In genomic region chr5:179832039-179832745, GRCh38 we compare ENCODE assay signal across 27 cellular contexts. TPM values are rescaled to one million over a fixed set of nuclear protein-coding genes. Genes with fewer than 3 reads are reported as not detected.
DNase-seq lines count a peak whose midpoint lies in the region; ATAC-seq, FAIRE-seq and TF ChIP-seq lines count a peak whose summit lies in the region.
"Had no signal": no experiment of that assay in that cellular context is flagged by ENCODE, and none has a peak within 500 bp of the region (broad histone marks: within the 10 kb centered on the region; RNA-seq: fewer than 3 reads in every experiment).

No MANE protein-coding gene starts in this region.

- no peak overlapping the region for H2BK12ac ChIP-seq in neuronal stem cell (ENCODE audit: low read length)

- WGBS in neuronal stem cell (ENCODE audit: extremely low coverage in 2 of 2, insufficient read length in 2 of 2, insufficient replicate concordance in 1 of 2), 2 donors: no CpG with 5 or more reads among the region's 20 CpGs

- no peaks in the 10 kb centered on the region for H3K27me3 ChIP-seq in CD4-positive, CD25-positive, alpha-beta regulatory T cell (ENCODE audit: control insufficient read depth, insufficient read depth, low read length)
- H3K27me3 ChIP-seq in neuronal stem cell (ENCODE audit: control insufficient read depth in 3 of 3, insufficient read depth in 3 of 3, low read depth in 1 of 3, low read length in 3 of 3): no peaks in the 10 kb centered on the region
- H3K27me3 ChIP-seq: brain microvascular endothelial cell, heart right ventricle, transverse colon had no signal

- peak overlapping the region; percentile 87 for H3K23ac ChIP-seq in neuronal stem cell (ENCODE audit: low read depth, low read length, poor library complexity)

- no peaks in the 10 kb centered on the region for H3K9me3 ChIP-seq in CD4-positive, CD25-positive, alpha-beta regulatory T cell (ENCODE audit: control insufficient read depth in 2 of 2, low read length in 2 of 2)
- H3K9me3 ChIP-seq in neuronal stem cell (replicated peaks in 1 of 2; ENCODE audit: control insufficient read depth in 2 of 2, insufficient read depth in 1 of 2, low read depth in 1 of 2, low read length in 2 of 2): peaks cover 10 to 15% of the 10 kb centered on the region in 2 donors
- H3K9me3 ChIP-seq: heart right ventricle, transverse colon had no signal

- no peak overlapping the region for H4K91ac ChIP-seq in neuronal stem cell (ENCODE audit: low read depth, low read length, poor library complexity)

- no peak overlapping the region for H3K18ac ChIP-seq in neuronal stem cell (ENCODE audit: low read length)

- no peak overlapping the region for H3K4me3 Mint-ChIP-seq in CD4-positive, CD25-positive, alpha-beta regulatory T cell
- H3K4me3 Mint-ChIP-seq in stimulated activated naive CD8-positive, alpha-beta T cell treated with anti-CD3 and anti-CD28 coated beads, Interleukin-15, amount 100 ng/mL, for 72 hours: no peak overlapping the region
- H3K4me3 Mint-ChIP-seq: activated T-cell treated with anti-CD3 and anti-CD28 coated beads, Interleukin-2, amount 50 U/mL, for 72 hours; CD4-positive, alpha-beta T cell; endodermal cell; stimulated activated naive CD8-positive, alpha-beta T cell treated with anti-CD3 and anti-CD28 coated beads, Interleukin-15, Interleukin-2, amounts not matched to agents 100 ng/mL and 50 ng/mL, for 24 hours had no signal

- TF ChIP-seq CTCF in choroid plexus epithelial cell (conservative IDR thresholded peaks at IDR 0.05; ENCODE audit: low read depth, low read length): no peak

- peaks cover 0 to 2% (median 0%) of the 10 kb centered on the region in 7 donors for H3K9me3 Mint-ChIP-seq in CD4-positive, CD25-positive, alpha-beta regulatory T cell
- H3K9me3 Mint-ChIP-seq in stimulated activated naive CD8-positive, alpha-beta T cell treated with anti-CD3 and anti-CD28 coated beads, Interleukin-15, amount 100 ng/mL, for 72 hours: no peaks in the 10 kb centered on the region
- H3K9me3 Mint-ChIP-seq: activated T-cell treated with anti-CD3 and anti-CD28 coated beads, Interleukin-2, amount 50 U/mL, for 72 hours; CD4-positive, alpha-beta T cell; naive B cell; stimulated activated naive CD8-positive, alpha-beta T cell treated with anti-CD3 and anti-CD28 coated beads, Interleukin-15, Interleukin-2, amounts not matched to agents 100 ng/mL and 50 ng/mL, for 24 hours had no signal

- FAIRE-seq in GM12892 (lab: Jason Lieb, UNC): no peak
- FAIRE-seq: GM18507, small intestine had no signal

- peak; percentile 19; the same call in 1 of the 2 replicates for TF ChIP-seq POLR2A in GM12892 (IDR thresholded peaks at IDR 0.05; ENCODE audit: low read depth, low read length)

- H3K36me3 Mint-ChIP-seq in CD4-positive, CD25-positive, alpha-beta regulatory T cell: peaks cover 72% of the 10 kb centered on the region

- H3K4me1 ChIP-seq in CD4-positive, CD25-positive, alpha-beta regulatory T cell (ENCODE audit: control insufficient read depth, insufficient read depth, low read length, poor library complexity, severe bottlenecking): peaks cover 13% of the 10 kb centered on the region
- no peaks in the 10 kb centered on the region for H3K4me1 ChIP-seq in neuronal stem cell (ENCODE audit: control insufficient read depth in 2 of 2, insufficient read depth in 1 of 2, low read depth in 1 of 2, low read length in 2 of 2)

- H3K27me3 Mint-ChIP-seq in CD4-positive, CD25-positive, alpha-beta regulatory T cell: no peaks in the 10 kb centered on the region
- no peaks in the 10 kb centered on the region for H3K27me3 Mint-ChIP-seq in stimulated activated naive CD8-positive, alpha-beta T cell treated with anti-CD3 and anti-CD28 coated beads, Interleukin-15, amount 100 ng/mL, for 72 hours
- H3K27me3 Mint-ChIP-seq: CD4-positive, alpha-beta T cell; naive B cell; stimulated activated naive CD8-positive, alpha-beta T cell treated with anti-CD3 and anti-CD28 coated beads, Interleukin-15, Interleukin-2, amounts not matched to agents 100 ng/mL and 50 ng/mL, for 24 hours had no signal

- H3K4me1 Mint-ChIP-seq in CD4-positive, CD25-positive, alpha-beta regulatory T cell: peaks cover 13 to 34% (median 30%) of the 10 kb centered on the region in 4 donors
- peaks cover 41% of the 10 kb centered on the region for H3K4me1 Mint-ChIP-seq in stimulated activated naive CD8-positive, alpha-beta T cell treated with anti-CD3 and anti-CD28 coated beads, Interleukin-15, amount 100 ng/mL, for 72 hours

- no peak overlapping the region for H3K4me3 ChIP-seq in CD4-positive, CD25-positive, alpha-beta regulatory T cell (ENCODE audit: low read depth, low read length)
- H3K4me3 ChIP-seq in choroid plexus epithelial cell (ENCODE audit: low read depth, low read length) (no peak overlapping the region), neuronal stem cell (ENCODE audit: low read length in 2 of 2) (no peak overlapping the region)
- H3K4me3 ChIP-seq: coronary artery, heart right ventricle, lung, transverse colon had no signal

- H3K4ac ChIP-seq in neuronal stem cell (ENCODE audit: low read length): no peak overlapping the region

- no peak overlapping the region for H2BK120ac ChIP-seq in neuronal stem cell (ENCODE audit: low read depth, low read length)

- ATAC-seq in CD4-positive, CD25-positive, alpha-beta regulatory T cell (ENCODE audit: low read depth in 2 of 2): no peak
- ATAC-seq in HG02759 (IDR thresholded peaks at IDR 0.05; ENCODE audit: unreplicated experiment): no peak
- ATAC-seq in stimulated activated naive CD8-positive, alpha-beta T cell treated with anti-CD3 and anti-CD28 coated beads, Interleukin-15, amount 100 ng/mL, for 72 hours: no peak
- ATAC-seq: activated T-cell treated with anti-CD3 and anti-CD28 coated beads, Interleukin-2, amount 50 U/mL, for 72 hours; SK-N-SH treated with all-trans-retinoic acid at 6 μM for 48 hours had no signal

- peak overlapping the region; percentile 25 for H3K9ac ChIP-seq in neuronal stem cell (ENCODE audit: low read depth, low read length, poor library complexity)

- H3K27ac Mint-ChIP-seq in CD4-positive, CD25-positive, alpha-beta regulatory T cell: peak overlapping the region in 2 of 3 donors; percentile 75 to 97
- H3K27ac Mint-ChIP-seq in stimulated activated naive CD8-positive, alpha-beta T cell treated with anti-CD3 and anti-CD28 coated beads, Interleukin-15, amount 100 ng/mL, for 72 hours: peak overlapping the region in 1 of 2 donors; percentile 93
- H3K27ac Mint-ChIP-seq: activated T-cell treated with anti-CD3 and anti-CD28 coated beads, Interleukin-2, amount 50 U/mL, for 72 hours; CD4-positive, alpha-beta T cell; endodermal cell; stimulated activated naive CD8-positive, alpha-beta T cell treated with anti-CD3 and anti-CD28 coated beads, Interleukin-15, Interleukin-2, amounts not matched to agents 100 ng/mL and 50 ng/mL, for 24 hours had no signal

- no peak overlapping the region for H4K8ac ChIP-seq in neuronal stem cell (ENCODE audit: low read depth, low read length)

- H3K14ac ChIP-seq in neuronal stem cell (ENCODE audit: low read length): no peak overlapping the region

- H3K79me1 ChIP-seq in neuronal stem cell (ENCODE audit: low read depth, low read length): peaks cover 7% of the 10 kb centered on the region

- no peak overlapping the region for H2BK15ac ChIP-seq in neuronal stem cell (ENCODE audit: low read length)

- no peak overlapping the region for H2BK5ac ChIP-seq in neuronal stem cell (ENCODE audit: low read length)

- no peak overlapping the region for H2AFZ ChIP-seq in neuronal stem cell (ENCODE audit: low read length)

- peak overlapping the region; percentile 75 for H2AK5ac ChIP-seq in neuronal stem cell (ENCODE audit: low read depth, low read length)

- H3K36me3 ChIP-seq in CD4-positive, CD25-positive, alpha-beta regulatory T cell (ENCODE audit: control insufficient read depth, insufficient read depth, low read length): peaks cover 64% of the 10 kb centered on the region
- peaks cover 47 to 84% of the 10 kb centered on the region in 2 donors for H3K36me3 ChIP-seq in neuronal stem cell (replicated peaks in 1 of 2; ENCODE audit: control insufficient read depth in 2 of 2, insufficient read depth in 2 of 2, low read length in 2 of 2)

- H3K27ac ChIP-seq in CD4-positive, CD25-positive, alpha-beta regulatory T cell (ENCODE audit: insufficient read depth, low read length, poor library complexity, severe bottlenecking): no peak overlapping the region
- no peak overlapping the region for H3K27ac ChIP-seq in neuronal stem cell (replicated peaks; ENCODE audit: low read length)
- H3K27ac ChIP-seq in substantia nigra (ENCODE audit: low read depth, low read length, poor library complexity, severe bottlenecking): no peak overlapping the region
- H3K27ac ChIP-seq: brain microvascular endothelial cell, coronary artery, heart right ventricle, transverse colon had no signal

- DNase-seq in CD4-positive, CD25-positive, alpha-beta regulatory T cell: no peak
- DNase-seq in GM12892 (ENCODE audit: insufficient read length) (no peak), choroid plexus epithelial cell (ENCODE audit: low read depth) (peak; percentile 14), neuronal stem cell (ENCODE audit: low spot score) (no peak), NCI-H446 treated with DMSO at 0.1 percent for 48 hours (lab: John Stamatoyannopoulos, UW) (no peak), substantia nigra (lab: John Stamatoyannopoulos, UW) (no peak)
- no peak for DNase-seq in stimulated activated naive CD8-positive, alpha-beta T cell treated with anti-CD3 and anti-CD28 coated beads, Interleukin-15, amount 100 ng/mL, for 72 hours
- DNase-seq: activated CD4-positive, CD25-positive, alpha-beta regulatory T cell treated with anti-CD3 and anti-CD28 coated beads, Interleukin-2, amount 50 U/mL, for 72 hours; activated CD8-positive, alpha-beta memory T cell treated with anti-CD3 and anti-CD28 coated beads for 24 hours; activated T-cell treated with anti-CD3 and anti-CD28 coated beads, Interleukin-2, amount 50 U/mL, for 72 hours; brain microvascular endothelial cell; CD4-positive, alpha-beta T cell; endodermal cell; heart right ventricle; naive B cell; NCI-H2107; RPMI8226; small intestine; T-helper 9 cell; transverse colon had no signal

- H3K4me2 ChIP-seq in neuronal stem cell (ENCODE audit: insufficient read depth, low read length, poor library complexity, severe bottlenecking): no peak overlapping the region

RNA-seq across cellular contexts. Expression of gene SQSTM1, which starts 11.5 kb away (rescaled TPM):
- 615 TPM for total RNA-seq in CD4-positive, CD25-positive, alpha-beta regulatory T cell
- 100 to 1,000 TPM; 219 to 283 (median 237) TPM for polyA plus RNA-seq in CD4-positive, CD25-positive, alpha-beta regulatory T cell
- polyA plus RNA-seq in GM12892 (2012; ENCODE audit: missing spikeins): 58.6 TPM
- polyA plus RNA-seq in neuronal stem cell (2013, experiment 1 of 2): 52.6 TPM
- polyA plus RNA-seq in neuronal stem cell (2013, experiment 2 of 2): 53.4 TPM

RNA-seq across cellular contexts. Expression of gene MGAT4B, which starts 25.5 kb away (rescaled TPM):
- 134 TPM for total RNA-seq in CD4-positive, CD25-positive, alpha-beta regulatory T cell
- 10 to 100 TPM; 11.9 to 18.0 (median 13.8) TPM for polyA plus RNA-seq in CD4-positive, CD25-positive, alpha-beta regulatory T cell
- 51.3 TPM for polyA plus RNA-seq in GM12892 (2012; ENCODE audit: missing spikeins)
- 61.3 TPM for polyA plus RNA-seq in neuronal stem cell (2013, experiment 1 of 2)
- polyA plus RNA-seq in neuronal stem cell (2013, experiment 2 of 2): 59.4 TPM

RNA-seq across cellular contexts. Expression of gene MRNIP, which starts 26.4 kb away (rescaled TPM):
- 46.4 TPM for total RNA-seq in CD4-positive, CD25-positive, alpha-beta regulatory T cell
- 10 to 100 TPM; 10.2 to 18.5 (median 17.2) TPM for polyA plus RNA-seq in CD4-positive, CD25-positive, alpha-beta regulatory T cell
- 23.3 TPM for polyA plus RNA-seq in GM12892 (2012; ENCODE audit: missing spikeins)
- polyA plus RNA-seq in neuronal stem cell (2013, experiment 1 of 2): 39.6 TPM
- polyA plus RNA-seq in neuronal stem cell (2013, experiment 2 of 2): 39.2 TPM

RNA-seq across cellular contexts. Expression of gene LTC4S, which starts 38.4 kb away (rescaled TPM):
- 2.8 TPM for total RNA-seq in CD4-positive, CD25-positive, alpha-beta regulatory T cell
- polyA plus RNA-seq in CD4-positive, CD25-positive, alpha-beta regulatory T cell: 1 to 10 TPM in 2 of 4 donors, under 1 TPM in 2; 0.48 to 4.3 (median 1.3) TPM
- not detected for polyA plus RNA-seq in GM12892 (2012; ENCODE audit: missing spikeins)
- 1.1 TPM for polyA plus RNA-seq in neuronal stem cell (2013, experiment 1 of 2)
- polyA plus RNA-seq in neuronal stem cell (2013, experiment 2 of 2): 1.1 TPM
- total RNA-seq: Daoy had no signal
